ENCODE assay signal across 26 cellular contexts in genomic region chr10:121611431-121612159, GRCh38. TPM values are rescaled to one million over a fixed set of nuclear protein-coding genes. Genes with fewer than 3 reads are reported as not detected.
A peak's percentile ranks its signal among the peaks of the same experiment; 100 is the strongest.
DNase-seq lines count a peak whose midpoint lies in the region; ATAC-seq and TF ChIP-seq lines count a peak whose summit lies in the region.
"Had no signal": no experiment of that assay in that cellular context is flagged by ENCODE, and none has a peak within 500 bp of the region (broad histone marks: within the 10 kb centered on the region; RNA-seq: fewer than 3 reads in every experiment).

No MANE protein-coding gene starts in this region.

- no peak overlapping the region for H3K27ac ChIP-seq in neural progenitor cell
- H3K27ac ChIP-seq: KMS-11, left ventricle myocardium inferior, thoracic aorta, uterus had no signal

- ATAC-seq in left ventricle myocardium superior (no peak), HG03097 (IDR thresholded peaks at IDR 0.05; ENCODE audit: low FRiP score, unreplicated experiment) (no peak), HG02623 (IDR thresholded peaks at IDR 0.05; ENCODE audit: unreplicated experiment) (no peak)
- ATAC-seq: activated CD8-positive, alpha-beta T cell treated with anti-CD3 and anti-CD28 coated beads, Interleukin-2, amount 10 ng/mL, durations not matched to agents 7 days and 5 days; activated T-helper 17 cell treated with anti-CD3 and anti-CD28 coated beads, Interleukin-2, amount 50 U/mL, for 72 hours; naive thymus-derived CD8-positive, alpha-beta T cell; stimulated activated naive CD8-positive, alpha-beta T cell treated with anti-CD3 and anti-CD28 coated beads, Interleukin-15, Interleukin-2, amounts not matched to agents 100 U/mL and 50 U/mL, for 24 hours had no signal

- DNase-seq in cardiac septum (ENCODE audit: low spot score) (peak; percentile 33), left ventricle myocardium superior (no peak), chondrocyte (ENCODE audit: low spot score) (peak; percentile 44), neural progenitor cell (ENCODE audit: low spot score) (no peak), type B pancreatic cell (ENCODE audit: extremely low spot score, unreplicated experiment) (no peak)
- no peak for DNase-seq in activated naive CD4-positive, alpha-beta T cell treated with anti-CD3 and anti-CD28 coated beads for 36 hours
- DNase-seq: activated CD8-positive, alpha-beta T cell treated with anti-CD3 and anti-CD28 coated beads, Interleukin-2, amount 10 ng/mL, durations not matched to agents 7 days and 5 days; activated naive CD4-positive, alpha-beta T cell treated with anti-CD3 and anti-CD28 coated beads, Interleukin-2, amount 50 U/mL, for 16 hours; CD4-positive, CD25-positive, alpha-beta regulatory T cell; effector CD4-positive, alpha-beta T cell; GOT3; left ventricle myocardium inferior; MM.1S; naive thymus-derived CD8-positive, alpha-beta T cell; NCI-H2029 treated with DMSO at 0.1 percent for 48 hours; NCI-H524 treated with DMSO at 0.1 percent for 48 hours; Right ventricle myocardium superior; stimulated activated CD4-positive, alpha-beta T cell treated with anti-CD3 and anti-CD28 coated beads, Interleukin-2, amount 100 ng/mL, for 24 hours; stimulated activated naive CD8-positive, alpha-beta T cell treated with anti-CD3 and anti-CD28 coated beads, Interleukin-15, Interleukin-2, amounts not matched to agents 100 U/mL and 50 U/mL, for 24 hours; uterus had no signal

- H3F3A ChIP-seq in neural progenitor cell (ENCODE audit: low read depth): no peaks in the 10 kb centered on the region

- H3K27me3 ChIP-seq in neural progenitor cell: peaks cover 21% of the 10 kb centered on the region
- H3K27me3 ChIP-seq: uterus had no signal

- intact Hi-C loops in cardiac septum (cut with DNase I): no loop called here
- intact Hi-C loops in left ventricle myocardium superior (cut with micrococcal nuclease): loop anchor here (10.0 kb wide), 1 partner anchor 667 kb away; no protein-coding TSS in a partner anchor
- intact Hi-C loops in activated naive CD4-positive, alpha-beta T cell treated with anti-CD3 and anti-CD28 coated beads for 36 hours (cut with micrococcal nuclease): no loop called here

- H3K4me3 Mint-ChIP-seq in chondrocyte (ENCODE audit: unreplicated experiment): no peak overlapping the region
- peak overlapping the region; percentile 14 for H3K4me3 Mint-ChIP-seq in neural progenitor cell
- H3K4me3 Mint-ChIP-seq in type B pancreatic cell: no peak overlapping the region
- H3K4me3 Mint-ChIP-seq in activated naive CD4-positive, alpha-beta T cell treated with anti-CD3 and anti-CD28 coated beads for 36 hours: no peak overlapping the region
- H3K4me3 Mint-ChIP-seq: activated CD8-positive, alpha-beta T cell treated with anti-CD3 and anti-CD28 coated beads, Interleukin-2, amount 10 ng/mL, durations not matched to agents 7 days and 5 days; activated T-helper 17 cell treated with anti-CD3 and anti-CD28 coated beads, Interleukin-2, amount 50 U/mL, for 72 hours; CD4-positive, CD25-positive, alpha-beta regulatory T cell; naive thymus-derived CD8-positive, alpha-beta T cell had no signal

- H3K9ac ChIP-seq in neural progenitor cell: no peak overlapping the region
- H3K9ac ChIP-seq: KMS-11 had no signal

- H3K27me3 Mint-ChIP-seq in chondrocyte (ENCODE audit: low read depth) (no peaks in the 10 kb centered on the region), neural progenitor cell (ENCODE audit: insufficient read depth, low read depth) (peaks cover 14% of the 10 kb centered on the region), type B pancreatic cell (peaks cover 4% of the 10 kb centered on the region)
- H3K27me3 Mint-ChIP-seq in activated naive CD4-positive, alpha-beta T cell treated with anti-CD3 and anti-CD28 coated beads for 36 hours (ENCODE audit: low read depth): peaks cover 30% of the 10 kb centered on the region

- no peaks in the 10 kb centered on the region for H3K4me1 ChIP-seq in neural progenitor cell
- H3K4me1 ChIP-seq: uterus had no signal

- no peaks in the 10 kb centered on the region for H3K9me3 Mint-ChIP-seq in chondrocyte (ENCODE audit: low read depth)
- no peaks in the 10 kb centered on the region for H3K9me3 Mint-ChIP-seq in neural progenitor cell
- H3K9me3 Mint-ChIP-seq in type B pancreatic cell: no peaks in the 10 kb centered on the region
- no peaks in the 10 kb centered on the region for H3K9me3 Mint-ChIP-seq in activated naive CD4-positive, alpha-beta T cell treated with anti-CD3 and anti-CD28 coated beads for 36 hours
- H3K9me3 Mint-ChIP-seq: activated T-helper 17 cell treated with anti-CD3 and anti-CD28 coated beads, Interleukin-2, amount 50 U/mL, for 72 hours had no signal

- no peaks in the 10 kb centered on the region for H3K79me2 ChIP-seq in neural progenitor cell (ENCODE audit: low read depth)

- H3K9me3 ChIP-seq in neural progenitor cell (ENCODE audit: low read depth): no peaks in the 10 kb centered on the region
- H3K9me3 ChIP-seq: left ventricle myocardium inferior, thoracic aorta, uterus had no signal

- no peak for TF ChIP-seq CTCF in chondrocyte (IDR thresholded peaks at IDR 0.05)
- TF ChIP-seq CTCF in neural progenitor cell (IDR thresholded peaks at IDR 0.05): no peak
- no peak for TF ChIP-seq CTCF in type B pancreatic cell (conservative IDR thresholded peaks at IDR 0.05)

- H3K4me2 ChIP-seq in neural progenitor cell: no peak overlapping the region
- H3K4me2 ChIP-seq: KMS-11 had no signal

- no peak overlapping the region for H3K27ac Mint-ChIP-seq in chondrocyte (ENCODE audit: unreplicated experiment)
- H3K27ac Mint-ChIP-seq in neural progenitor cell: no peak overlapping the region
- H3K27ac Mint-ChIP-seq in type B pancreatic cell: peak overlapping the region; percentile 66
- H3K27ac Mint-ChIP-seq in activated naive CD4-positive, alpha-beta T cell treated with anti-CD3 and anti-CD28 coated beads for 36 hours: no peak overlapping the region
- H3K27ac Mint-ChIP-seq: activated CD8-positive, alpha-beta T cell treated with anti-CD3 and anti-CD28 coated beads, Interleukin-2, amount 10 ng/mL, durations not matched to agents 7 days and 5 days; activated T-helper 17 cell treated with anti-CD3 and anti-CD28 coated beads, Interleukin-2, amount 50 U/mL, for 72 hours; CD4-positive, CD25-positive, alpha-beta regulatory T cell; naive thymus-derived CD8-positive, alpha-beta T cell had no signal

- CTCF ChIA-PET in activated naive CD4-positive, alpha-beta T cell treated with anti-CD3 and anti-CD28 coated beads for 36 hours (lab: Charles Lee): no interaction called here

- H4K20me1 ChIP-seq in neural progenitor cell (ENCODE audit: low read depth): no peaks in the 10 kb centered on the region

- no peak overlapping the region for H3K4me3 ChIP-seq in neural progenitor cell
- H3K4me3 ChIP-seq: left ventricle myocardium inferior, thoracic aorta, uterus had no signal

- no peaks in the 10 kb centered on the region for H3K36me3 ChIP-seq in neural progenitor cell
- H3K36me3 ChIP-seq: left ventricle myocardium inferior, thoracic aorta, uterus had no signal

- no peak overlapping the region for H2AFZ ChIP-seq in neural progenitor cell (replicated peaks)

- H3K36me3 Mint-ChIP-seq in chondrocyte (ENCODE audit: low read depth) (peaks cover 3% of the 10 kb centered on the region), neural progenitor cell (no peaks in the 10 kb centered on the region), type B pancreatic cell (peaks cover 4% of the 10 kb centered on the region)
- H3K36me3 Mint-ChIP-seq in activated naive CD4-positive, alpha-beta T cell treated with anti-CD3 and anti-CD28 coated beads for 36 hours (ENCODE audit: low read depth): no peaks in the 10 kb centered on the region
- H3K36me3 Mint-ChIP-seq: CD4-positive, CD25-positive, alpha-beta regulatory T cell; naive thymus-derived CD8-positive, alpha-beta T cell had no signal

- H3K4me1 Mint-ChIP-seq in chondrocyte (ENCODE audit: low read depth) (peaks cover 10% of the 10 kb centered on the region), neural progenitor cell (peaks cover 18% of the 10 kb centered on the region), type B pancreatic cell (ENCODE audit: unreplicated experiment) (peaks cover 42% of the 10 kb centered on the region)
- H3K4me1 Mint-ChIP-seq in activated naive CD4-positive, alpha-beta T cell treated with anti-CD3 and anti-CD28 coated beads for 36 hours (ENCODE audit: low read depth): no peaks in the 10 kb centered on the region
- H3K4me1 Mint-ChIP-seq: activated T-helper 17 cell treated with anti-CD3 and anti-CD28 coated beads, Interleukin-2, amount 50 U/mL, for 72 hours had no signal

RNA-seq across cellular contexts. Expression of gene FGFR2, which starts 13.4 kb away (rescaled TPM):
- total RNA-seq in cardiac septum: 0.19 TPM
- 0.17 TPM for total RNA-seq in left ventricle myocardium superior
- 1.7 to 6.0 TPM (median 2.9 TPM) in 3 replicates for total RNA-seq in chondrocyte
- total RNA-seq in neural progenitor cell (ENCODE audit: low replicate concordance): 76.3 and 99.1 TPM in 2 replicates
- 68.8 and 173 TPM in 2 replicates for total RNA-seq in type B pancreatic cell (ENCODE audit: low replicate concordance)
- not detected for total RNA-seq in activated naive CD4-positive, alpha-beta T cell treated with anti-CD3 and anti-CD28 coated beads for 36 hours
- total RNA-seq: activated CD8-positive, alpha-beta T cell treated with anti-CD3 and anti-CD28 coated beads, Interleukin-2, amount 10 ng/mL, durations not matched to agents 7 days and 5 days; activated T-helper 17 cell treated with anti-CD3 and anti-CD28 coated beads, Interleukin-2, amount 50 U/mL, for 72 hours; mononuclear cell; naive thymus-derived CD8-positive, alpha-beta T cell had no signal

Comparison
In these comparisons a context has a peak if more than half of its experiments do, and no peak if none do; other contexts are left out.
1. DNase-seq: peak in cardiac septum (single experiment) and chondrocyte (single experiment); none in left ventricle myocardium superior (single experiment), neural progenitor cell (single experiment), type B pancreatic cell (single experiment) and activated naive CD4-positive, alpha-beta T cell treated with anti-CD3 and anti-CD28 coated beads for 36 hours (single experiment).
2. RNA of gene FGFR2, which starts 13.4 kb away (total RNA-seq): 68.8 to 173 TPM in type B pancreatic cell and 76.3 to 99.1 TPM in neural progenitor cell; 1.7 to 6.0 TPM in chondrocyte, 0.19 TPM in cardiac septum (single experiment), 0.17 TPM in left ventricle myocardium superior (single experiment) and not detected in activated naive CD4-positive, alpha-beta T cell treated with anti-CD3 and anti-CD28 coated beads for 36 hours; every median in the first group is over 10 times any median in the second.